In the genomic region with DNA sequence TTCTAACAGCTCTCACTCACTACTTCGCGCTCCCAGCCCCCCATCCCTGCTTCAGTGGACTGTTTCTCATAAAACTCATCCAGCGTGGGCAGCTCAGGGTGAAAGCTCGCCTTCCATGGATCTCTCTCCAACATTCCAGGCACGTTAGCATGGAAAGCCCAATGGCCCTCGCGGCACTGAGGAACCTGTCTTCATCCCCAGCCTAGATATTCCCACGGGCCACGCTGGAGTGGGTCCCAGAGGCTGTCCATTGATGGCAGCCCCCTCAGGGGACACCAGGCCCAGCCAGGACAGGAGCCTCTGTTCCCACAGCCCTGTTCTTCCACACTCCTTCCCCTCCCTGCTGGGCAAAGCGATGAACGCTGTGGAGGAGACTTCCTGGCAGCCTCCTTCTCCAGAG, we compare ENCODE assay signal across 32 cellular contexts.
"Had no signal": no experiment of that assay in that cellular context is flagged by ENCODE, and none has a peak within 500 bp of the region (broad histone marks: within the 10 kb centered on the region; RNA-seq: fewer than 3 reads in every experiment).

No MANE protein-coding gene starts in this region.

- H3K9me3 ChIP-seq: adrenal gland, left lung, mucosa of descending colon, neutrophil, ovary, prostate gland, sigmoid colon, tibial nerve had no signal

- H3K4me3 ChIP-seq: adrenal gland, cardiac muscle cell, left lung, mucosa of descending colon, ovary, prostate gland, sigmoid colon, tibial nerve had no signal

- DNase-seq: activated CD4-positive, alpha-beta memory T cell treated with anti-CD3 and anti-CD28 coated beads for 36 hours; activated CD4-positive, alpha-beta T cell treated with anti-CD3 and anti-CD28 coated beads, Interleukin-2, amount 10 ng/mL, durations not matched to agents 24 days and 14 days; activated CD8-positive, alpha-beta memory T cell treated with anti-CD3 and anti-CD28 coated beads, Interleukin-2, amount 50 U/mL, for 4 hours; activated effector memory CD4-positive, alpha-beta T cell treated with anti-CD3 and anti-CD28 coated beads, Interleukin-2, amount 50 U/mL, for 16 hours; activated naive CD4-positive, alpha-beta T cell treated with anti-CD3 and anti-CD28 coated beads for 36 hours; activated naive CD8-positive, alpha-beta T cell treated with anti-CD3 and anti-CD28 coated beads for 36 hours; activated T-cell treated with anti-CD3 and anti-CD28 coated beads, Interleukin-2, amount 50 U/mL, for 1 hour; adrenal gland; effector memory CD4-positive, alpha-beta T cell; head of caudate nucleus; hypothalamus; immature natural killer cell; mucosa of descending colon; ovary; retina; sigmoid colon; small intestine; stimulated activated CD4-positive, alpha-beta T cell treated with anti-CD3 and anti-CD28 coated beads, Interleukin-1b, Interleukin-23, amount 100 ng/mL, for 48 hours; stimulated activated CD4-positive, alpha-beta T cell treated with anti-CD3 and anti-CD28 coated beads, Interleukin-4, amount 100 ng/mL, for 4 hours; stimulated activated CD8-positive, alpha-beta memory T cell treated with anti-CD3 and anti-CD28 coated beads, Interleukin-4, amount 100 ng/mL, for 48 hours; stimulated activated naive CD8-positive, alpha-beta T cell treated with anti-CD3 and anti-CD28 coated beads, Interleukin-15, amount 100 ng/mL, for 72 hours; SW 1271; T-helper 9 cell; WERI-Rb-1 had no signal

- H3K4me1 ChIP-seq: adrenal gland, left lung, prostate gland, tibial nerve had no signal

- H3K27ac ChIP-seq: adrenal gland, cardiac muscle cell, left lung, neutrophil, ovary, prostate gland, tibial nerve, WERI-Rb-1 had no signal

- H3K27me3 ChIP-seq: adrenal gland, ovary, sigmoid colon, tibial nerve had no signal

- H3K36me3 ChIP-seq: adrenal gland, left lung, neutrophil, ovary, prostate gland, WERI-Rb-1 had no signal

- ATAC-seq: activated CD4-positive, CD25-positive, alpha-beta regulatory T cell treated with anti-CD3 and anti-CD28 coated beads, Interleukin-2, amount 50 U/mL, for 24 hours; left lung; mucosa of descending colon; natural killer cell treated with Interleukin-12 subunit alpha and Interleukin-12 subunit beta and Interleukin-15 and Interleukin-18, amount 100 ng/mL, for 72 hours; stimulated activated memory B cell treated with anti-CD40 and anti-IgM and Interleukin-4, amounts not matched to agents 10 μg/mL and 1 μg/mL and 100 μg/mL, for 72 hours; stimulated activated naive CD8-positive, alpha-beta T cell treated with anti-CD3 and anti-CD28 coated beads, Interleukin-15, amount 100 ng/mL, for 72 hours had no signal
